In genomic region chr7:105215182-105215581, GRCh38 we compare ENCODE assay signal across 13 cellular contexts.
A peak's percentile ranks its signal among the peaks of the same experiment; 100 is the strongest.
DNase-seq lines count a peak whose midpoint lies in the region; ATAC-seq and TF ChIP-seq lines count a peak whose summit lies in the region.
"Had no signal": no experiment of that assay in that cellular context is flagged by ENCODE, and none has a peak within 500 bp of the region (broad histone marks: within the 10 kb centered on the region; RNA-seq: fewer than 3 reads in every experiment).

No MANE protein-coding gene starts in this region.

- DNase-seq in activated naive CD4-positive, alpha-beta T cell treated with anti-CD3 and anti-CD28 coated beads, Interleukin-2, amount 50 U/mL, for 72 hours (ENCODE audit: low spot score in 2 of 2) = no peak
- no peak for DNase-seq in activated T-helper 2 cell treated with anti-CD3 and anti-CD28 coated beads, Interferon-gamma antibody, Interleukin-2, Interleukin-4, amounts not matched to agents 10 μg/mL and 5 μg/mL and 100 μg/mL, durations not matched to agents 14 hours and 24 hours and 36 hours (ENCODE audit: low spot score)
- DNase-seq in type B pancreatic cell (ENCODE audit: extremely low spot score, unreplicated experiment) (no peak), kidney glomerular epithelial cell (lab: John Stamatoyannopoulos, UW) (no peak)
- DNase-seq: Caco-2; CD8-positive, alpha-beta memory T cell; DMS53; HCEC 1CT had no signal

- no peak overlapping the region for H3K27ac ChIP-seq in HEK293 (ENCODE audit: extremely low read depth, low read depth, low read length)
- H3K27ac ChIP-seq: A549 had no signal

- no peak for TF ChIP-seq CTCF in HEK293 (tag by site-specific recombination; IDR thresholded peaks at IDR 0.05)
- TF ChIP-seq CTCF in type B pancreatic cell (conservative IDR thresholded peaks at IDR 0.05) = no peak

- peaks cover 82% of the 10 kb centered on the region for H3K4me1 Mint-ChIP-seq in activated naive CD4-positive, alpha-beta T cell treated with anti-CD3 and anti-CD28 coated beads, Interleukin-2, amount 50 U/mL, for 24 hours
- peaks cover 36% of the 10 kb centered on the region for H3K4me1 Mint-ChIP-seq in activated T-helper 2 cell treated with anti-CD3 and anti-CD28 coated beads, Interferon-gamma antibody, Interleukin-2, Interleukin-4, amounts not matched to agents 10 μg/mL and 5 μg/mL and 100 μg/mL, durations not matched to agents 14 hours and 24 hours and 36 hours (ENCODE audit: low read depth)
- peaks cover 20% of the 10 kb centered on the region for H3K4me1 Mint-ChIP-seq in type B pancreatic cell (ENCODE audit: unreplicated experiment)

- H3K4me3 Mint-ChIP-seq in activated naive CD4-positive, alpha-beta T cell treated with anti-CD3 and anti-CD28 coated beads, Interleukin-2, amount 50 U/mL, for 24 hours = no peak overlapping the region
- H3K4me3 Mint-ChIP-seq in activated T-helper 2 cell treated with anti-CD3 and anti-CD28 coated beads, Interferon-gamma antibody, Interleukin-2, Interleukin-4, amounts not matched to agents 10 μg/mL and 5 μg/mL and 100 μg/mL, durations not matched to agents 14 hours and 24 hours and 36 hours (ENCODE audit: low read depth) = no peak overlapping the region
- H3K4me3 Mint-ChIP-seq in type B pancreatic cell = no peak overlapping the region
- H3K4me3 Mint-ChIP-seq: CD14-positive monocyte had no signal

- CTCF ChIA-PET in HEK293 (lab: Yijun Ruan, JAX) = no interaction called here

- H3K9me3 ChIP-seq in HEK293 (ENCODE audit: control insufficient read depth, insufficient read depth, low read depth, low read length) = no peaks in the 10 kb centered on the region
- H3K9me3 ChIP-seq: A549, Caco-2 had no signal

- POLR2A ChIA-PET in HEK293 (lab: Yijun Ruan, JAX) = no interaction called here

- peaks cover 15% of the 10 kb centered on the region for H3K4me1 ChIP-seq in HEK293 (ENCODE audit: control insufficient read depth, insufficient read depth, low read length)

- H3K4me3 ChIP-seq in HEK293 (ENCODE audit: low read depth, low read length) = no peak overlapping the region
- H3K4me3 ChIP-seq: A549 had no signal

- no peaks in the 10 kb centered on the region for H3K36me3 ChIP-seq in HEK293 (ENCODE audit: control insufficient read depth in 2 of 2, insufficient read depth in 1 of 2, low read length in 2 of 2)

- H3K36me3 Mint-ChIP-seq in activated naive CD4-positive, alpha-beta T cell treated with anti-CD3 and anti-CD28 coated beads, Interleukin-2, amount 50 U/mL, for 24 hours = peaks cover 5% of the 10 kb centered on the region
- H3K36me3 Mint-ChIP-seq in activated naive CD4-positive, alpha-beta T cell treated with anti-CD3 and anti-CD28 coated beads, Interleukin-2, amount 50 U/mL, for 72 hours = peaks cover 0 to 17% of the 10 kb centered on the region in 2 donors
- peaks cover 17% of the 10 kb centered on the region for H3K36me3 Mint-ChIP-seq in activated T-helper 2 cell treated with anti-CD3 and anti-CD28 coated beads, Interferon-gamma antibody, Interleukin-2, Interleukin-4, amounts not matched to agents 10 μg/mL and 5 μg/mL and 100 μg/mL, durations not matched to agents 14 hours and 24 hours and 36 hours (ENCODE audit: low read depth)
- peaks cover 4% of the 10 kb centered on the region for H3K36me3 Mint-ChIP-seq in type B pancreatic cell

- intact Hi-C loops in activated T-helper 2 cell treated with anti-CD3 and anti-CD28 coated beads, Interferon-gamma antibody, Interleukin-2, Interleukin-4, amounts not matched to agents 10 μg/mL and 5 μg/mL and 100 μg/mL, durations not matched to agents 14 hours and 24 hours and 36 hours (cut with micrococcal nuclease) = no loop called here

- H3K27ac Mint-ChIP-seq in activated naive CD4-positive, alpha-beta T cell treated with anti-CD3 and anti-CD28 coated beads, Interleukin-2, amount 50 U/mL, for 24 hours = peak overlapping the region; percentile 48
- H3K27ac Mint-ChIP-seq in activated naive CD4-positive, alpha-beta T cell treated with anti-CD3 and anti-CD28 coated beads, Interleukin-2, amount 50 U/mL, for 72 hours = peak overlapping the region in 1 of 2 donors; percentile 11
- H3K27ac Mint-ChIP-seq in activated T-helper 2 cell treated with anti-CD3 and anti-CD28 coated beads, Interferon-gamma antibody, Interleukin-2, Interleukin-4, amounts not matched to agents 10 μg/mL and 5 μg/mL and 100 μg/mL, durations not matched to agents 14 hours and 24 hours and 36 hours = peak overlapping the region; percentile 14
- H3K27ac Mint-ChIP-seq in type B pancreatic cell = peak overlapping the region; percentile 42

- H3K27me3 Mint-ChIP-seq in activated naive CD4-positive, alpha-beta T cell treated with anti-CD3 and anti-CD28 coated beads, Interleukin-2, amount 50 U/mL, for 24 hours = no peaks in the 10 kb centered on the region
- no peaks in the 10 kb centered on the region for H3K27me3 Mint-ChIP-seq in activated T-helper 2 cell treated with anti-CD3 and anti-CD28 coated beads, Interferon-gamma antibody, Interleukin-2, Interleukin-4, amounts not matched to agents 10 μg/mL and 5 μg/mL and 100 μg/mL, durations not matched to agents 14 hours and 24 hours and 36 hours (ENCODE audit: low read depth)
- H3K27me3 Mint-ChIP-seq in type B pancreatic cell = no peaks in the 10 kb centered on the region
- H3K27me3 Mint-ChIP-seq: CD8-positive, alpha-beta memory T cell had no signal

- no peaks in the 10 kb centered on the region for H3K9me3 Mint-ChIP-seq in activated naive CD4-positive, alpha-beta T cell treated with anti-CD3 and anti-CD28 coated beads, Interleukin-2, amount 50 U/mL, for 24 hours
- peaks cover 3 to 10% of the 10 kb centered on the region in 2 donors for H3K9me3 Mint-ChIP-seq in activated naive CD4-positive, alpha-beta T cell treated with anti-CD3 and anti-CD28 coated beads, Interleukin-2, amount 50 U/mL, for 72 hours
- H3K9me3 Mint-ChIP-seq in activated T-helper 2 cell treated with anti-CD3 and anti-CD28 coated beads, Interferon-gamma antibody, Interleukin-2, Interleukin-4, amounts not matched to agents 10 μg/mL and 5 μg/mL and 100 μg/mL, durations not matched to agents 14 hours and 24 hours and 36 hours = no peaks in the 10 kb centered on the region
- no peaks in the 10 kb centered on the region for H3K9me3 Mint-ChIP-seq in type B pancreatic cell
- H3K9me3 Mint-ChIP-seq: CD8-positive, alpha-beta memory T cell had no signal

- ATAC-seq in activated naive CD4-positive, alpha-beta T cell treated with anti-CD3 and anti-CD28 coated beads, Interleukin-2, amount 50 U/mL, for 72 hours = no peak
- no peak for ATAC-seq in GM18498 (IDR thresholded peaks at IDR 0.05; ENCODE audit: unreplicated experiment)
- ATAC-seq: A549 had no signal

TF ChIP-seq in HEK293, 187 proteins besides CTCF, POLR2A, EP300 and RAD21:
- TF ChIP-seq, protein P1, sequence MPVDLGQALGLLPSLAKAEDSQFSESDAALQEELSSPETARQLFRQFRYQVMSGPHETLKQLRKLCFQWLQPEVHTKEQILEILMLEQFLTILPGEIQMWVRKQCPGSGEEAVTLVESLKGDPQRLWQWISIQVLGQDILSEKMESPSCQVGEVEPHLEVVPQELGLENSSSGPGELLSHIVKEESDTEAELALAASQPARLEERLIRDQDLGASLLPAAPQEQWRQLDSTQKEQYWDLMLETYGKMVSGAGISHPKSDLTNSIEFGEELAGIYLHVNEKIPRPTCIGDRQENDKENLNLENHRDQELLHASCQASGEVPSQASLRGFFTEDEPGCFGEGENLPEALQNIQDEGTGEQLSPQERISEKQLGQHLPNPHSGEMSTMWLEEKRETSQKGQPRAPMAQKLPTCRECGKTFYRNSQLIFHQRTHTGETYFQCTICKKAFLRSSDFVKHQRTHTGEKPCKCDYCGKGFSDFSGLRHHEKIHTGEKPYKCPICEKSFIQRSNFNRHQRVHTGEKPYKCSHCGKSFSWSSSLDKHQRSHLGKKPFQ (tag by site-specific recombination; IDR thresholded peaks at IDR 0.05) = 0 out of 2 replicates have a peak, but pooled peaks have one; percentile 19
- TF ChIP-seq ZNF302 (tag by site-specific recombination; IDR thresholded peaks at IDR 0.05; ENCODE audit: low read depth) = no peak
- no peak for TF ChIP-seq ZEB2 (tag by site-specific recombination; IDR thresholded peaks at IDR 0.05)
- TF ChIP-seq ZNF274 (IDR thresholded peaks at IDR 0.05; ENCODE audit: low read length) = no peak
- TF ChIP-seq ZNF274 (tag by site-specific recombination; IDR thresholded peaks at IDR 0.05; ENCODE audit: borderline replicate concordance) = no peak
- TF ChIP-seq ZNF140 (tag by site-specific recombination; IDR thresholded peaks at IDR 0.05) = peak; percentile 44; the same call in 1 of the 2 replicates
- no peak for TF ChIP-seq PRDM4 (tag by site-specific recombination; IDR thresholded peaks at IDR 0.05)
TF ChIP-seq in HEK293: peak in this region for 2.
